ENCODE assay signal across 18 cellular contexts in genomic region chr2:134134313-134134706, GRCh38.
A peak's percentile ranks its signal among the peaks of the same experiment; 100 is the strongest.
DNase-seq lines count a peak whose midpoint lies in the region; ATAC-seq and TF ChIP-seq lines count a peak whose summit lies in the region.
"Had no signal": no experiment of that assay in that cellular context is flagged by ENCODE, and none has a peak within 500 bp of the region (broad histone marks: within the 10 kb centered on the region; RNA-seq: fewer than 3 reads in every experiment).

No MANE protein-coding gene starts in this region.

- H3K9ac ChIP-seq in HUES48 (ENCODE audit: low read depth, low read length) (peak overlapping the region; percentile 30), endodermal cell (ENCODE audit: extremely low read depth, low read length, poor library complexity, severe bottlenecking) (no peak overlapping the region), SK-N-SH (no peak overlapping the region)
- H3K9ac ChIP-seq: KMS-11 had no signal

- H3K27ac ChIP-seq in left ventricle myocardium inferior (replicated peaks) (peak overlapping the region; percentile 91), HUES48 (ENCODE audit: low read depth, low read length) (peak overlapping the region; percentile 93), endodermal cell (ENCODE audit: low read depth, low read length) (no peak overlapping the region), substantia nigra (ENCODE audit: low read depth, low read length, poor library complexity, severe bottlenecking) (no peak overlapping the region), SK-N-SH (ENCODE audit: low read depth in 2 of 2, low read length in 1 of 2) (peak overlapping the region in 1 of 2 experiments; percentile 22; a peak in 2 of 4 replicates)
- H3K27ac ChIP-seq: HL-60, KMS-11 had no signal

- H3K27ac Mint-ChIP-seq in endodermal cell: peak overlapping the region; percentile 35
- peak overlapping the region; percentile 48 for H3K27ac Mint-ChIP-seq in stimulated activated memory B cell treated with anti-CD40 and anti-IgM and Interleukin-4, amounts not matched to agents 10 μg/mL and 1 μg/mL and 100 μg/mL, for 72 hours
- no peak overlapping the region for H3K27ac Mint-ChIP-seq in HFFc6

- peaks cover 16% of the 10 kb centered on the region for H3F3A ChIP-seq in SK-N-SH (replicated peaks; ENCODE audit: insufficient read depth)

- H2AFZ ChIP-seq in SK-N-SH (ENCODE audit: low read depth): no peak overlapping the region

- peaks cover 22% of the 10 kb centered on the region; the same call in 1 of the 2 replicates for H3K79me2 ChIP-seq in SK-N-SH (ENCODE audit: insufficient read depth)

- no peak for TF ChIP-seq RAD21 in SK-N-SH (IDR thresholded peaks at IDR 0.05; ENCODE audit: low read length)

- intact Hi-C loops in left ventricle myocardium inferior (cut with micrococcal nuclease) (no loop called here), cardiac septum (cut with DNase I) (no loop called here)

- H4K20me1 ChIP-seq in SK-N-SH (ENCODE audit: insufficient read depth): no peaks in the 10 kb centered on the region

- H3K36me3 ChIP-seq in left ventricle myocardium inferior (no peaks in the 10 kb centered on the region), HUES48 (ENCODE audit: control insufficient read depth, insufficient read depth, low read length) (no peaks in the 10 kb centered on the region), endodermal cell (ENCODE audit: control insufficient read depth, insufficient read depth, low read length) (peaks cover 11% of the 10 kb centered on the region), SK-N-SH (replicated peaks in 1 of 2; ENCODE audit: control insufficient read depth in 1 of 2, insufficient read depth in 2 of 2, low read length in 1 of 2) (no peaks in the 10 kb centered on the region)

- no peak for TF ChIP-seq EP300 in SK-N-SH (IDR thresholded peaks at IDR 0.05; ENCODE audit: borderline replicate concordance in 1 of 2, low read depth in 1 of 2, low read length in 1 of 2)

- WGBS in endodermal cell (ENCODE audit: insufficient coverage in 1 of 2, insufficient read length in 1 of 2), 2 experiments: 63 to 70% methylated on average over 2 of the region's 2 CpGs
- 83% methylated on average over 2 of the region's 2 CpGs for WGBS in SK-N-SH (ENCODE audit: low lambda C conversion rate)

- CTCF ChIA-PET in SK-N-SH (lab: Yijun Ruan, JAX): interaction anchor here (1.0 to 4.5 kb wide), 4 partner anchors 10 to 532 kb away, joined by 3 to 15 read pairs (median 4); no protein-coding TSS in a partner anchor

- H3K4me2 ChIP-seq in SK-N-SH: no peak overlapping the region

- H3K4me1 Mint-ChIP-seq in endodermal cell (peaks cover 26% of the 10 kb centered on the region), HFFc6 (ENCODE audit: low read depth) (peaks cover 49% of the 10 kb centered on the region)
- peaks cover 73% of the 10 kb centered on the region for H3K4me1 Mint-ChIP-seq in stimulated activated memory B cell treated with anti-CD40 and anti-IgM and Interleukin-4, amounts not matched to agents 10 μg/mL and 1 μg/mL and 100 μg/mL, for 72 hours

- H3K4me3 Mint-ChIP-seq in endodermal cell (no peak overlapping the region), HFFc6 (no peak overlapping the region)
- no peak overlapping the region for H3K4me3 Mint-ChIP-seq in stimulated activated memory B cell treated with anti-CD40 and anti-IgM and Interleukin-4, amounts not matched to agents 10 μg/mL and 1 μg/mL and 100 μg/mL, for 72 hours

- ATAC-seq in stimulated activated memory B cell treated with anti-CD40 and anti-IgM and Interleukin-4, amounts not matched to agents 10 μg/mL and 1 μg/mL and 100 μg/mL, for 72 hours: no peak
- ATAC-seq: PC-3 had no signal

- H3K4me1 ChIP-seq in left ventricle myocardium inferior (peaks cover 86% of the 10 kb centered on the region), HUES48 (ENCODE audit: control insufficient read depth, insufficient read depth, low read length) (peaks cover 48% of the 10 kb centered on the region), endodermal cell (ENCODE audit: control insufficient read depth, insufficient read depth, low read length) (peaks cover 16% of the 10 kb centered on the region), SK-N-SH (ENCODE audit: control insufficient read depth in 1 of 2, insufficient read depth in 2 of 2, low read depth in 1 of 2, low read length in 1 of 2) (peaks cover 19 to 20% of the 10 kb centered on the region in 2 experiments; a peak in 3 of 4 replicates)

- POLR2A ChIA-PET in SK-N-SH (lab: Yijun Ruan, JAX): no interaction called here

- no peaks in the 10 kb centered on the region for H3K9me3 ChIP-seq in left ventricle myocardium inferior (replicated peaks)
- peaks cover 4% of the 10 kb centered on the region; the same call in 1 of the 2 replicates for H3K9me3 ChIP-seq in HUES48 (ENCODE audit: control insufficient read depth, insufficient read depth, low read length)
- peaks cover 12% of the 10 kb centered on the region for H3K9me3 ChIP-seq in endodermal cell (ENCODE audit: control insufficient read depth, low read length)
- H3K9me3 ChIP-seq in SK-N-SH: no peaks in the 10 kb centered on the region
- H3K9me3 ChIP-seq: MG63 had no signal

- H3K27me3 ChIP-seq in left ventricle myocardium inferior (ENCODE audit: low read depth) (no peaks in the 10 kb centered on the region), HUES48 (ENCODE audit: control insufficient read depth, insufficient read depth, low read length) (no peaks in the 10 kb centered on the region), endodermal cell (ENCODE audit: control insufficient read depth, insufficient read depth, low read length, poor library complexity, severe bottlenecking) (no peaks in the 10 kb centered on the region), SK-N-SH (ENCODE audit: insufficient read depth) (no peaks in the 10 kb centered on the region)
- H3K27me3 ChIP-seq: MG63 had no signal

- peaks cover 13% of the 10 kb centered on the region for H3K9me3 Mint-ChIP-seq in endodermal cell
- no peaks in the 10 kb centered on the region for H3K9me3 Mint-ChIP-seq in stimulated activated memory B cell treated with anti-CD40 and anti-IgM and Interleukin-4, amounts not matched to agents 10 μg/mL and 1 μg/mL and 100 μg/mL, for 72 hours
- no peaks in the 10 kb centered on the region for H3K9me3 Mint-ChIP-seq in HFFc6
- H3K9me3 Mint-ChIP-seq: CD8-positive, alpha-beta memory T cell had no signal

- H3K4me3 ChIP-seq in left ventricle myocardium inferior (no peak overlapping the region), HUES48 (ENCODE audit: low read depth, low read length) (peak overlapping the region; percentile 48), endodermal cell (ENCODE audit: low read length) (no peak overlapping the region), SK-N-SH (ENCODE audit: low read depth in 2 of 2, low read length in 1 of 2) (no peak overlapping the region)
- H3K4me3 ChIP-seq: MG63 had no signal

- DNase-seq in left ventricle myocardium inferior: no peak
- DNase-seq in cardiac septum (ENCODE audit: low spot score): no peak
- DNase-seq in endodermal cell: no peak
- no peak for DNase-seq in substantia nigra (lab: John Stamatoyannopoulos, UW)
- DNase-seq in HFFc6: no peak
- no peak for DNase-seq in SK-N-SH
- DNase-seq: CD8-positive, alpha-beta memory T cell; DND-41; GDM1; MG63; NCI-H1092 treated with DMSO at 0.1 percent for 48 hours; NCI-H187; NCI-H446; PC-3 had no signal

- H3K9me2 ChIP-seq in SK-N-SH: no peaks in the 10 kb centered on the region

- H3K36me3 Mint-ChIP-seq in endodermal cell (ENCODE audit: low read depth) (peaks cover 22% of the 10 kb centered on the region), HFFc6 (ENCODE audit: low read depth) (peaks cover 28% of the 10 kb centered on the region)
- peaks cover 16% of the 10 kb centered on the region for H3K36me3 Mint-ChIP-seq in stimulated activated memory B cell treated with anti-CD40 and anti-IgM and Interleukin-4, amounts not matched to agents 10 μg/mL and 1 μg/mL and 100 μg/mL, for 72 hours

- TF ChIP-seq CTCF in left ventricle myocardium inferior (IDR thresholded peaks at IDR 0.05; ENCODE audit: borderline replicate concordance) (no peak), endodermal cell (conservative IDR thresholded peaks at IDR 0.05) (no peak), HFFc6 (IDR thresholded peaks at IDR 0.05) (no peak), SK-N-SH (IDR thresholded peaks at IDR 0.05) (no peak)

- no peaks in the 10 kb centered on the region for H3K27me3 Mint-ChIP-seq in endodermal cell (ENCODE audit: insufficient read depth)
- no peaks in the 10 kb centered on the region for H3K27me3 Mint-ChIP-seq in stimulated activated memory B cell treated with anti-CD40 and anti-IgM and Interleukin-4, amounts not matched to agents 10 μg/mL and 1 μg/mL and 100 μg/mL, for 72 hours
- no peaks in the 10 kb centered on the region; the same call in 1 of the 2 replicates for H3K27me3 Mint-ChIP-seq in HFFc6 (ENCODE audit: insufficient read depth)
- H3K27me3 Mint-ChIP-seq: CD8-positive, alpha-beta memory T cell had no signal

TF ChIP-seq in SK-N-SH, 30 proteins besides CTCF, POLR2A, EP300 and RAD21:
- TF ChIP-seq NFIC (IDR thresholded peaks at IDR 0.05; ENCODE audit: borderline replicate concordance): no peak
- no peak for TF ChIP-seq SMC3 (IDR thresholded peaks at IDR 0.05; ENCODE audit: low read depth, low read length)
- no peak for TF ChIP-seq EZH2phosphoT487 (IDR thresholded peaks at IDR 0.05; ENCODE audit: borderline replicate concordance, low read depth)
- TF ChIP-seq RXRA (IDR thresholded peaks at IDR 0.05; ENCODE audit: borderline replicate concordance, low read depth): no peak
- no peak for TF ChIP-seq FOXM1 (IDR thresholded peaks at IDR 0.05; ENCODE audit: low read depth)
- no peak for TF ChIP-seq GATA2 (CRISPR knock-in tag; IDR thresholded peaks at IDR 0.05)
- no peak for TF ChIP-seq JUND (IDR thresholded peaks at IDR 0.05)
- TF ChIP-seq SIN3A (IDR thresholded peaks at IDR 0.05; ENCODE audit: borderline replicate concordance, low read depth, low read length): no peak
- TF ChIP-seq PBX3 (IDR thresholded peaks at IDR 0.05): no peak
- TF ChIP-seq MEF2A (IDR thresholded peaks at IDR 0.05; ENCODE audit: borderline replicate concordance, low read depth): no peak
- TF ChIP-seq YY1 (IDR thresholded peaks at IDR 0.05; ENCODE audit: low read depth): no peak
- no peak for TF ChIP-seq TEAD4 (IDR thresholded peaks at IDR 0.05; ENCODE audit: borderline replicate concordance, insufficient read depth)
- TF ChIP-seq GABPA (IDR thresholded peaks at IDR 0.05; ENCODE audit: low read depth): no peak
- TF ChIP-seq POLR2AphosphoS5 (IDR thresholded peaks at IDR 0.05; ENCODE audit: low read depth, low read length): no peak

Comparison
In these comparisons a context has a peak if more than half of its experiments do, and no peak if none do; other contexts are left out.
1. H3K27ac ChIP-seq: peak in left ventricle myocardium inferior (single experiment) and HUES48 (single experiment); none in endodermal cell (single experiment) and substantia nigra (single experiment).